Comparison of ENCODE assay signal across 9 cellular contexts in the genomic region with DNA sequence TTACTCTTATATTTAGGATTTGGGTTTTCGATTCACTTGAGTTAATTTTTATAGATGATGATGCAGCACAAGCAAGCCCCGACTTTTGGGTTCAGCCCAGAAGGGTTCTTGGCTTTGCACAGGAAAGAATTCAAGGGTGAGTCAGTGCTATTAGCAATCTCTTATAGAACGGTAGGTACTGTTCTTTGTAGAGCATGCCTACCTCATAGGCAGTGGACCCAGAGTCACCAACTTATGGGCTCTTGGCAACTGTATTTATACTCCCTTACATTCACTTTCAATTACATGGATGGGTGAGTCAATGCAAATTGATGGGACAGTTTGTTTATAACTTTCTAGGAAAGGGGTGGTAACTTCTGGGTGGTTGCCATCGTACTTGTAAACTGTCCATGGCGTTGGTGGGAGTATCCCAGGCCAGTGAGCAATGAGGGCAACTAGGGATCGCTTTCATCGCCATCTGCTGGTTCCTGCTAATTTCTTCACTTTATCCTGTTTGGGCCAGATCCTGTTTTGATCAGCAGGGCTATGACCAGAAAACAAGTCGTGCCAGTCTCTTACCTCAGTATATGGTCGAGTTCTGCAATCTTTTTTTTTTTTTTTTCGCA.
DNase-seq lines count a peak whose midpoint lies in the region; ATAC-seq and TF ChIP-seq lines count a peak whose summit lies in the region.
"Had no signal": no experiment of that assay in that cellular context is flagged by ENCODE, and none has a peak within 500 bp of the region (broad histone marks: within the 10 kb centered on the region; RNA-seq: fewer than 3 reads in every experiment).

No MANE protein-coding gene starts in this region.

- no peaks in the 10 kb centered on the region for H3K4me1 Mint-ChIP-seq in activated CD4-positive, alpha-beta memory T cell treated with anti-CD3 and anti-CD28 coated beads for 36 hours (ENCODE audit: low read depth)

- H3K4me3 ChIP-seq in GM12865 (ENCODE audit: low read depth, low read length) (no peak overlapping the region), WERI-Rb-1 (ENCODE audit: low read depth, low read length) (no peak overlapping the region), lower lobe of right lung (no peak overlapping the region)

- POLR2A ChIA-PET in activated CD4-positive, alpha-beta memory T cell treated with anti-CD3 and anti-CD28 coated beads for 36 hours (lab: Charles Lee) = no interaction called here

- H3K36me3 Mint-ChIP-seq in activated CD4-positive, alpha-beta memory T cell treated with anti-CD3 and anti-CD28 coated beads for 36 hours = no peaks in the 10 kb centered on the region

- CTCF ChIA-PET in activated CD4-positive, alpha-beta memory T cell treated with anti-CD3 and anti-CD28 coated beads for 36 hours (lab: Charles Lee) = no interaction called here

- no peaks in the 10 kb centered on the region for H3K9me3 ChIP-seq in WERI-Rb-1 (ENCODE audit: severe bottlenecking)
- no peaks in the 10 kb centered on the region for H3K9me3 ChIP-seq in lower lobe of right lung

- no peaks in the 10 kb centered on the region for H3K36me3 ChIP-seq in WERI-Rb-1
- no peaks in the 10 kb centered on the region for H3K36me3 ChIP-seq in lower lobe of right lung

- no peaks in the 10 kb centered on the region for H3K4me1 ChIP-seq in lower lobe of right lung

- no peaks in the 10 kb centered on the region for H3K27me3 ChIP-seq in WERI-Rb-1 (ENCODE audit: insufficient read depth, low read depth, severe bottlenecking)
- H3K27me3 ChIP-seq in lower lobe of right lung (ENCODE audit: low read depth) = no peaks in the 10 kb centered on the region

- no peak overlapping the region for H3K27ac ChIP-seq in WERI-Rb-1
- no peak overlapping the region for H3K27ac ChIP-seq in lower lobe of right lung

- H3K9me3 Mint-ChIP-seq in activated CD4-positive, alpha-beta memory T cell treated with anti-CD3 and anti-CD28 coated beads for 36 hours = peaks cover 9% of the 10 kb centered on the region

- ATAC-seq in lower lobe of right lung = no peak
- ATAC-seq: activated CD4-positive, CD25-positive, alpha-beta regulatory T cell treated with anti-CD3 and anti-CD28 coated beads, Interleukin-2, amount 50 U/mL, for 24 hours had no signal

- DNase-seq in GM12865 (ENCODE audit: low read depth) (peak; percentile 40), HT-29 (ENCODE audit: low spot score) (peak; percentile 68), WERI-Rb-1 (peak; percentile 63), medulla oblongata (ENCODE audit: extremely low spot score) (peak; percentile 60), lower lobe of right lung (no peak), GDM1 (lab: John Stamatoyannopoulos, UW) (no peak), NCI-H2107 treated with DMSO at 0.1 percent for 48 hours (lab: John Stamatoyannopoulos, UW; ENCODE audit: unreplicated experiment) (no peak)
- no peak for DNase-seq in activated CD4-positive, alpha-beta memory T cell treated with anti-CD3 and anti-CD28 coated beads for 36 hours

- no peaks in the 10 kb centered on the region for H3K27me3 Mint-ChIP-seq in activated CD4-positive, alpha-beta memory T cell treated with anti-CD3 and anti-CD28 coated beads for 36 hours

- peak; percentile 17 for TF ChIP-seq CTCF in GM12865 (IDR thresholded peaks at IDR 0.05; ENCODE audit: insufficient read depth, low read depth, low read length, missing control alignments)
- peak; percentile 68 for TF ChIP-seq CTCF in WERI-Rb-1 (IDR thresholded peaks at IDR 0.05; ENCODE audit: low read depth, low read length)
- TF ChIP-seq CTCF in lower lobe of right lung (IDR thresholded peaks at IDR 0.05) = no peak

- H3K27ac Mint-ChIP-seq in activated CD4-positive, alpha-beta memory T cell treated with anti-CD3 and anti-CD28 coated beads for 36 hours = no peak overlapping the region

- H3K4me3 Mint-ChIP-seq in activated CD4-positive, alpha-beta memory T cell treated with anti-CD3 and anti-CD28 coated beads for 36 hours = no peak overlapping the region

- intact Hi-C loops in activated CD4-positive, alpha-beta memory T cell treated with anti-CD3 and anti-CD28 coated beads for 36 hours (cut with micrococcal nuclease) = no loop called here
- intact Hi-C loops in lower lobe of right lung (cut with DNase I) = no loop called here

Comparison
In these comparisons a context has a peak if more than half of its experiments do, and no peak if none do; other contexts are left out.
1. DNase-seq: peak in GM12865 (single experiment), HT-29 (single experiment), WERI-Rb-1 (single experiment) and medulla oblongata (single experiment); none in activated CD4-positive, alpha-beta memory T cell treated with anti-CD3 and anti-CD28 coated beads for 36 hours (single experiment), lower lobe of right lung (single experiment), GDM1 (single experiment) and NCI-H2107 treated with DMSO at 0.1 percent for 48 hours (single experiment).